8 cellular contexts compared by ENCODE assay signal in the genomic region with DNA sequence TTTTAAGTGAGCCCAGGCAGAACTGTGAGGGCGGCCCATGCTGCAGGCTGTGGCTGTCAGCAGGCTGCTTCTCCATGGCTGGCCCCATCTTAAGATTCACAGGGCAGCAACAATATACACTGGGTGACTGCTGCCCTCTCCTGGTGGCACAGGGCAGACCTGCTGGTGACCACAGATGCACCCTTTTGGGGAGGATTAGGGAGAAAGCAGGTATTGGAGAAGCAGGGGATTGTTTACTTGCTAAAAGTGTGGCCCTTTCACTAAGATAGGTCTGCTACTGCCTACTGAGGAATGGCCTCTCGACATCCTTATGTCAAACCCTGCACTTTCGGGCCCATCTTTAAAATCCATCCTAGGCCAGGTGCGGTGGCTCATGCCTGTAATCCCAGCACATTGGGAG. TPM values are rescaled to one million over a fixed set of nuclear protein-coding genes. Genes with fewer than 3 reads are reported as not detected.
DNase-seq lines count a peak whose midpoint lies in the region; ATAC-seq and TF ChIP-seq lines count a peak whose summit lies in the region.
"Not testable (repeated sequence)": the region's sequence is repeated elsewhere in the genome, so short reads cannot be mapped to it uniquely, and the experiment has no call there.

No MANE protein-coding gene starts in this region.

- not testable (repeated sequence) for H3K4me3 ChIP-seq in HAP-1, mucosa of descending colon

- not testable (repeated sequence) for H3K9me3 Mint-ChIP-seq in T-helper 2 cell treated with Interferon-gamma antibody and Interleukin-4, amounts not matched to agents 5 μg/mL and 100 μg/mL, for 36 hours; activated T-helper 2 cell treated with anti-CD3 and anti-CD28 coated beads, Interferon-gamma antibody, Interleukin-2, Interleukin-4, amounts not matched to agents 10 μg/mL and 5 μg/mL and 100 μg/mL, durations not matched to agents 14 hours and 24 hours and 36 hours

- H3K4me1 ChIP-seq in HAP-1; mucosa of descending colon (ENCODE audit: low read depth): not testable (repeated sequence)

- ATAC-seq in mucosa of descending colon: peak; percentile 46

- not testable (repeated sequence) for H3K4me3 Mint-ChIP-seq in T-helper 2 cell treated with Interferon-gamma antibody and Interleukin-4, amounts not matched to agents 5 μg/mL and 100 μg/mL, for 36 hours; activated T-helper 2 cell treated with anti-CD3 and anti-CD28 coated beads, Interferon-gamma antibody, Interleukin-2, Interleukin-4, amounts not matched to agents 10 μg/mL and 5 μg/mL and 100 μg/mL, durations not matched to agents 14 hours and 24 hours and 36 hours (ENCODE audit: low read depth)

- peak; percentile 11 for DNase-seq in AG09319 (ENCODE audit: extremely low read depth, low read depth)
- peak; percentile 10 to 79 for DNase-seq in HAP-1 (ENCODE audit: low spot score in 2 of 2)
- peak; percentile 20 for DNase-seq in NCI-H226
- peak; percentile 37 for DNase-seq in T-helper 2 cell treated with Interferon-gamma antibody and Interleukin-4, amounts not matched to agents 5 μg/mL and 100 μg/mL, for 36 hours (ENCODE audit: low spot score)
- peak; percentile 43 for DNase-seq in activated T-helper 2 cell treated with anti-CD3 and anti-CD28 coated beads, Interferon-gamma antibody, Interleukin-2, Interleukin-4, amounts not matched to agents 10 μg/mL and 5 μg/mL and 100 μg/mL, durations not matched to agents 14 hours and 24 hours and 36 hours (ENCODE audit: low spot score)
- peak; percentile 79 to 83 for DNase-seq in erythroblast (lab: John Stamatoyannopoulos, UW)
- DNase-seq in mucosa of descending colon: peak in 2 of 3 donors; percentile 65 to 74
- peak; percentile 51 to 53 for DNase-seq in stimulated activated CD4-positive, alpha-beta T cell treated with anti-CD3 and anti-CD28 coated beads, Interleukin-4, amount 100 ng/mL, for 4 hours

- not testable (repeated sequence) for H3K27me3 Mint-ChIP-seq in T-helper 2 cell treated with Interferon-gamma antibody and Interleukin-4, amounts not matched to agents 5 μg/mL and 100 μg/mL, for 36 hours (ENCODE audit: low read depth)
- H3K27me3 Mint-ChIP-seq in activated T-helper 2 cell treated with anti-CD3 and anti-CD28 coated beads, Interferon-gamma antibody, Interleukin-2, Interleukin-4, amounts not matched to agents 10 μg/mL and 5 μg/mL and 100 μg/mL, durations not matched to agents 14 hours and 24 hours and 36 hours (ENCODE audit: low read depth): peaks cover 10% of the 10 kb centered on the region

- not testable (repeated sequence) for H3K4me1 Mint-ChIP-seq in T-helper 2 cell treated with Interferon-gamma antibody and Interleukin-4, amounts not matched to agents 5 μg/mL and 100 μg/mL, for 36 hours (ENCODE audit: low read depth); activated T-helper 2 cell treated with anti-CD3 and anti-CD28 coated beads, Interferon-gamma antibody, Interleukin-2, Interleukin-4, amounts not matched to agents 10 μg/mL and 5 μg/mL and 100 μg/mL, durations not matched to agents 14 hours and 24 hours and 36 hours (ENCODE audit: low read depth)

- not testable (repeated sequence) for TF ChIP-seq POLR2A in erythroblast (IDR thresholded peaks at IDR 0.05; ENCODE audit: low read length)

- not testable (repeated sequence) for H3K36me3 Mint-ChIP-seq in T-helper 2 cell treated with Interferon-gamma antibody and Interleukin-4, amounts not matched to agents 5 μg/mL and 100 μg/mL, for 36 hours (ENCODE audit: low read depth); activated T-helper 2 cell treated with anti-CD3 and anti-CD28 coated beads, Interferon-gamma antibody, Interleukin-2, Interleukin-4, amounts not matched to agents 10 μg/mL and 5 μg/mL and 100 μg/mL, durations not matched to agents 14 hours and 24 hours and 36 hours (ENCODE audit: low read depth)

- not testable (repeated sequence) for H3K27me3 ChIP-seq in HAP-1 (ENCODE audit: low read depth)

- not testable (repeated sequence) for H3K36me3 ChIP-seq in HAP-1 (replicated peaks); mucosa of descending colon (ENCODE audit: low read depth)

- not testable (repeated sequence) for H3K27ac Mint-ChIP-seq in T-helper 2 cell treated with Interferon-gamma antibody and Interleukin-4, amounts not matched to agents 5 μg/mL and 100 μg/mL, for 36 hours; activated T-helper 2 cell treated with anti-CD3 and anti-CD28 coated beads, Interferon-gamma antibody, Interleukin-2, Interleukin-4, amounts not matched to agents 10 μg/mL and 5 μg/mL and 100 μg/mL, durations not matched to agents 14 hours and 24 hours and 36 hours

- intact Hi-C loops in activated T-helper 2 cell treated with anti-CD3 and anti-CD28 coated beads, Interferon-gamma antibody, Interleukin-2, Interleukin-4, amounts not matched to agents 10 μg/mL and 5 μg/mL and 100 μg/mL, durations not matched to agents 14 hours and 24 hours and 36 hours (cut with micrococcal nuclease); mucosa of descending colon (cut with DNase I, micrococcal nuclease): not testable (repeated sequence)

- not testable (repeated sequence) for H3K9me3 ChIP-seq in HAP-1, mucosa of descending colon

- in situ Hi-C loops in HAP-1 (cut with MboI; ENCODE audit: low sequenced_read_pairs): loop anchor here (25.0 kb wide), 2 partner anchors 355 to 480 kb away; a partner anchor contains a TSS

- TF ChIP-seq CTCF in AG09319 (IDR thresholded peaks at IDR 0.05; ENCODE audit: low read depth, low read length) (peak; percentile 33), mucosa of descending colon (IDR thresholded peaks at IDR 0.05) (peak; percentile 41)

RNA-seq across cellular contexts. Expression of a gene that starts 38.1 kb away (rescaled TPM):
- total RNA-seq in activated T-helper 2 cell treated with anti-CD3 and anti-CD28 coated beads, Interferon-gamma antibody, Interleukin-2, Interleukin-4, amounts not matched to agents 10 μg/mL and 5 μg/mL and 100 μg/mL, durations not matched to agents 14 hours and 24 hours and 36 hours: 36.2 and 36.9 TPM in 2 replicates
- 10 to 100 TPM; 24.8 to 48.0 (median 36.2) TPM for total RNA-seq in mucosa of descending colon

Comparison
In these comparisons a context has a peak if more than half of its experiments do, and no peak if none do; other contexts are left out.
1. DNase-seq: peak in every context shown above with its lines; median percentile 81 in erythroblast; 70 in mucosa of descending colon; 52 in stimulated activated CD4-positive, alpha-beta T cell treated with anti-CD3 and anti-CD28 coated beads, Interleukin-4, amount 100 ng/mL, for 4 hours; 44 in HAP-1; 43 in activated T-helper 2 cell treated with anti-CD3 and anti-CD28 coated beads, Interferon-gamma antibody, Interleukin-2, Interleukin-4, amounts not matched to agents 10 μg/mL and 5 μg/mL and 100 μg/mL, durations not matched to agents 14 hours and 24 hours and 36 hours; 37 in T-helper 2 cell treated with Interferon-gamma antibody and Interleukin-4, amounts not matched to agents 5 μg/mL and 100 μg/mL, for 36 hours; 20 in NCI-H226; 11 in AG09319.